In the genomic region with DNA sequence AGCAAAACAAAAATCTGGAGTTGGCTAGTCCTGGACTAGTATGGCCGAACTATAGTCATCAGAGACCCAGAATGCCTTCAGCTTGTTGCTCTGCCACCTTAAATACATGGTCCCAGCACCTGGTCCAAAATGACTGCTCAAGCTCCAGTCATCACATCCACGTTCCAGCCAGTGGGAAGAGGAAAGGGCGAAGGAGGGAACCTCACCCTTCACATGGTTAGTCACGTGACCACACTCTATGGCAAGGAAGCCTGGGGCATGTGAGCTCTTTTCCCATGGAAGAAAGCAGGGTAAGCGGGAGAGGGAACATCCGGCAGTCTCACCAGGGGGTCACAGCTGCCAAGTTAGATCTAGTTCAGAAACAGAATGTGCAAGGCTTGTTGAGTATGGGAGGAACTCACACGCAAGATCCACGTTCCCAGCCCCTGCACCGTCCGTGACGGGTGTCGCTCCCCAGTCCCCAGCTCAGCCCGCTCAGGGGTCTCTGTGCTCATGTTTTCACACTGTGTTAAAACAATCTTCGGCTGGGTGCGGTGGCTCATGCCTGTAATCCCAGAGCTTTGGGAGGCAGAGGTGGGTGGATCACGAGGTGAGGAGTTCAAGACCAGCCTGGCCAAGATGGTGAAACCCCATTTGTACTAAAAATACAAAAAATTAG, we compare ENCODE assay signal across 2 cellular contexts.
TF ChIP-seq lines count a peak whose summit lies in the region.

No MANE protein-coding gene starts in this region.

TF ChIP-seq in Ishikawa, 13 proteins besides CTCF, POLR2A, EP300 and RAD21:
- no peak for TF ChIP-seq NFIC (IDR thresholded peaks at IDR 0.05)
- no peak for TF ChIP-seq TAF1 (IDR thresholded peaks at IDR 0.05; ENCODE audit: low read depth)
- TF ChIP-seq, protein P1, sequence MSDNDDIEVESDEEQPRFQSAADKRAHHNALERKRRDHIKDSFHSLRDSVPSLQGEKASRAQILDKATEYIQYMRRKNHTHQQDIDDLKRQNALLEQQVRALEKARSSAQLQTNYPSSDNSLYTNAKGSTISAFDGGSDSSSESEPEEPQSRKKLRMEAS (IDR thresholded peaks at IDR 0.05), result 0 out of 2 replicates have a peak, but pooled peaks have one; percentile 34
- no peak for TF ChIP-seq CREB1 (IDR thresholded peaks at IDR 0.05; ENCODE audit: low read depth)
- TF ChIP-seq, protein P2, sequence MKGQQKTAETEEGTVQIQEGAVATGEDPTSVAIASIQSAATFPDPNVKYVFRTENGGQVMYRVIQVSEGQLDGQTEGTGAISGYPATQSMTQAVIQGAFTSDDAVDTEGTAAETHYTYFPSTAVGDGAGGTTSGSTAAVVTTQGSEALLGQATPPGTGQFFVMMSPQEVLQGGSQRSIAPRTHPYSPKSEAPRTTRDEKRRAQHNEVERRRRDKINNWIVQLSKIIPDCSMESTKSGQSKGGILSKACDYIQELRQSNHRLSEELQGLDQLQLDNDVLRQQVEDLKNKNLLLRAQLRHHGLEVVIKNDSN (IDR thresholded peaks at IDR 0.05), result peak; percentile 72

TF ChIP-seq in K562, 482 proteins besides CTCF, POLR2A, EP300 and RAD21 (continues in another document):
- TF ChIP-seq, protein P3, sequence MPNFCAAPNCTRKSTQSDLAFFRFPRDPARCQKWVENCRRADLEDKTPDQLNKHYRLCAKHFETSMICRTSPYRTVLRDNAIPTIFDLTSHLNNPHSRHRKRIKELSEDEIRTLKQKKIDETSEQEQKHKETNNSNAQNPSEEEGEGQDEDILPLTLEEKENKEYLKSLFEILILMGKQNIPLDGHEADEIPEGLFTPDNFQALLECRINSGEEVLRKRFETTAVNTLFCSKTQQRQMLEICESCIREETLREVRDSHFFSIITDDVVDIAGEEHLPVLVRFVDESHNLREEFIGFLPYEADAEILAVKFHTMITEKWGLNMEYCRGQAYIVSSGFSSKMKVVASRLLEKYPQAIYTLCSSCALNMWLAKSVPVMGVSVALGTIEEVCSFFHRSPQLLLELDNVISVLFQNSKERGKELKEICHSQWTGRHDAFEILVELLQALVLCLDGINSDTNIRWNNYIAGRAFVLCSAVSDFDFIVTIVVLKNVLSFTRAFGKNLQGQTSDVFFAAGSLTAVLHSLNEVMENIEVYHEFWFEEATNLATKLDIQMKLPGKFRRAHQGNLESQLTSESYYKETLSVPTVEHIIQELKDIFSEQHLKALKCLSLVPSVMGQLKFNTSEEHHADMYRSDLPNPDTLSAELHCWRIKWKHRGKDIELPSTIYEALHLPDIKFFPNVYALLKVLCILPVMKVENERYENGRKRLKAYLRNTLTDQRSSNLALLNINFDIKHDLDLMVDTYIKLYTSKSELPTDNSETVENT (CRISPR knock-in tag; IDR thresholded peaks at IDR 0.05), result no peak
- TF ChIP-seq, protein P4, sequence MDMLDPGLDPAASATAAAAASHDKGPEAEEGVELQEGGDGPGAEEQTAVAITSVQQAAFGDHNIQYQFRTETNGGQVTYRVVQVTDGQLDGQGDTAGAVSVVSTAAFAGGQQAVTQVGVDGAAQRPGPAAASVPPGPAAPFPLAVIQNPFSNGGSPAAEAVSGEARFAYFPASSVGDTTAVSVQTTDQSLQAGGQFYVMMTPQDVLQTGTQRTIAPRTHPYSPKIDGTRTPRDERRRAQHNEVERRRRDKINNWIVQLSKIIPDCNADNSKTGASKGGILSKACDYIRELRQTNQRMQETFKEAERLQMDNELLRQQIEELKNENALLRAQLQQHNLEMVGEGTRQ (CRISPR knock-in tag; IDR thresholded peaks at IDR 0.05), result peak; percentile 64
- TF ChIP-seq, protein P5, sequence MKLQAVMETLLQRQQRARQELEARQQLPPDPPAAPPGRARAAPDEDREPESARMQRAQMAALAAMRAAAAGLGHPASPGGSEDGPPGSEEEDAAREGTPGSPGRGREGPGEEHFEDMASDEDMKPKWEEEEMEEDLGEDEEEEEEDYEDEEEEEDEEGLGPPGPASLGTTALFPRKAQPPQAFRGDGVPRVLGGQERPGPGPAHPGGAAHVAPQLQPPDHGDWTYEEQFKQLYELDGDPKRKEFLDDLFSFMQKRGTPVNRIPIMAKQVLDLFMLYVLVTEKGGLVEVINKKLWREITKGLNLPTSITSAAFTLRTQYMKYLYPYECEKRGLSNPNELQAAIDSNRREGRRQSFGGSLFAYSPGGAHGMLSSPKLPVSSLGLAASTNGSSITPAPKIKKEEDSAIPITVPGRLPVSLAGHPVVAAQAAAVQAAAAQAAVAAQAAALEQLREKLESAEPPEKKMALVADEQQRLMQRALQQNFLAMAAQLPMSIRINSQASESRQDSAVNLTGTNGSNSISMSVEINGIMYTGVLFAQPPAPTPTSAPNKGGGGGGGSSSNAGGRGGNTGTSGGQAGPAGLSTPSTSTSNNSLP (IDR thresholded peaks at IDR 0.05; ENCODE audit: borderline replicate concordance, low read depth, low read length), result no peak
- TF ChIP-seq, protein P6, sequence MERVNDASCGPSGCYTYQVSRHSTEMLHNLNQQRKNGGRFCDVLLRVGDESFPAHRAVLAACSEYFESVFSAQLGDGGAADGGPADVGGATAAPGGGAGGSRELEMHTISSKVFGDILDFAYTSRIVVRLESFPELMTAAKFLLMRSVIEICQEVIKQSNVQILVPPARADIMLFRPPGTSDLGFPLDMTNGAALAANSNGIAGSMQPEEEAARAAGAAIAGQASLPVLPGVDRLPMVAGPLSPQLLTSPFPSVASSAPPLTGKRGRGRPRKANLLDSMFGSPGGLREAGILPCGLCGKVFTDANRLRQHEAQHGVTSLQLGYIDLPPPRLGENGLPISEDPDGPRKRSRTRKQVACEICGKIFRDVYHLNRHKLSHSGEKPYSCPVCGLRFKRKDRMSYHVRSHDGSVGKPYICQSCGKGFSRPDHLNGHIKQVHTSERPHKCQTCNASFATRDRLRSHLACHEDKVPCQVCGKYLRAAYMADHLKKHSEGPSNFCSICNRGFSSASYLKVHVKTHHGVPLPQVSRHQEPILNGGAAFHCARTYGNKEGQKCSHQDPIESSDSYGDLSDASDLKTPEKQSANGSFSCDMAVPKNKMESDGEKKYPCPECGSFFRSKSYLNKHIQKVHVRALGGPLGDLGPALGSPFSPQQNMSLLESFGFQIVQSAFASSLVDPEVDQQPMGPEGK (CRISPR knock-in tag; IDR thresholded peaks at IDR 0.05; ENCODE audit: borderline replicate concordance), result no peak
- no peak for TF ChIP-seq EGR1 (conservative IDR thresholded peaks at IDR 0.05)
- TF ChIP-seq, protein P7, sequence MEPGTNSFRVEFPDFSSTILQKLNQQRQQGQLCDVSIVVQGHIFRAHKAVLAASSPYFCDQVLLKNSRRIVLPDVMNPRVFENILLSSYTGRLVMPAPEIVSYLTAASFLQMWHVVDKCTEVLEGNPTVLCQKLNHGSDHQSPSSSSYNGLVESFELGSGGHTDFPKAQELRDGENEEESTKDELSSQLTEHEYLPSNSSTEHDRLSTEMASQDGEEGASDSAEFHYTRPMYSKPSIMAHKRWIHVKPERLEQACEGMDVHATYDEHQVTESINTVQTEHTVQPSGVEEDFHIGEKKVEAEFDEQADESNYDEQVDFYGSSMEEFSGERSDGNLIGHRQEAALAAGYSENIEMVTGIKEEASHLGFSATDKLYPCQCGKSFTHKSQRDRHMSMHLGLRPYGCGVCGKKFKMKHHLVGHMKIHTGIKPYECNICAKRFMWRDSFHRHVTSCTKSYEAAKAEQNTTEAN (CRISPR knock-in tag; IDR thresholded peaks at IDR 0.05), result no peak
- TF ChIP-seq BCOR (IDR thresholded peaks at IDR 0.05), result peak; percentile 58; the same call in 1 of the 2 replicates
- TF ChIP-seq DPF2 (IDR thresholded peaks at IDR 0.05), result no peak
- no peak for TF ChIP-seq SPI1 (IDR thresholded peaks at IDR 0.05; ENCODE audit: borderline replicate concordance, low read depth, low read length)
- no peak for TF ChIP-seq COPS2 (conservative IDR thresholded peaks at IDR 0.05)
- TF ChIP-seq, protein P1 (CRISPR knock-in tag; IDR thresholded peaks at IDR 0.05), result 0 out of 2 replicates have a peak, but pooled peaks have one; percentile 11
- TF ChIP-seq SMAD4 (CRISPR knock-in tag; conservative IDR thresholded peaks at IDR 0.05), result 0 out of 2 replicates have a peak, but pooled peaks have one; percentile 16
- TF ChIP-seq, protein P8, sequence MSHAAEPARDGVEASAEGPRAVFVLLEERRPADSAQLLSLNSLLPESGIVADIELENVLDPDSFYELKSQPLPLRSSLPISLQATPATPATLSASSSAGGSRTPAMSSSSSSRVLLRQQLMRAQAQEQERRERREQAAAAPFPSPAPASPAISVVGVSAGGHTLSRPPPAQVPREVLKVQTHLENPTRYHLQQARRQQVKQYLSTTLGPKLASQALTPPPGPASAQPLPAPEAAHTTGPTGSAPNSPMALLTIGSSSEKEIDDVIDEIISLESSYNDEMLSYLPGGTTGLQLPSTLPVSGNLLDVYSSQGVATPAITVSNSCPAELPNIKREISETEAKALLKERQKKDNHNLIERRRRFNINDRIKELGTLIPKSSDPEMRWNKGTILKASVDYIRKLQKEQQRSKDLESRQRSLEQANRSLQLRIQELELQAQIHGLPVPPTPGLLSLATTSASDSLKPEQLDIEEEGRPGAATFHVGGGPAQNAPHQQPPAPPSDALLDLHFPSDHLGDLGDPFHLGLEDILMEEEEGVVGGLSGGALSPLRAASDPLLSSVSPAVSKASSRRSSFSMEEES (CRISPR knock-in tag; IDR thresholded peaks at IDR 0.05), result peak; percentile 84
- TF ChIP-seq, protein P9, sequence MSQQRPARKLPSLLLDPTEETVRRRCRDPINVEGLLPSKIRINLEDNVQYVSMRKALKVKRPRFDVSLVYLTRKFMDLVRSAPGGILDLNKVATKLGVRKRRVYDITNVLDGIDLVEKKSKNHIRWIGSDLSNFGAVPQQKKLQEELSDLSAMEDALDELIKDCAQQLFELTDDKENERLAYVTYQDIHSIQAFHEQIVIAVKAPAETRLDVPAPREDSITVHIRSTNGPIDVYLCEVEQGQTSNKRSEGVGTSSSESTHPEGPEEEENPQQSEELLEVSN (IDR thresholded peaks at IDR 0.05; ENCODE audit: borderline replicate concordance in 1 of 2, extremely low read depth in 1 of 2, insufficient read depth in 1 of 2, insufficient read length in 1 of 2, low read depth in 1 of 2, low read length in 1 of 2, poor library complexity in 1 of 2, severe bottlenecking in 1 of 2), result peak in 1 of 2 experiments; percentile 70
- no peak for TF ChIP-seq HNRNPUL1 (IDR thresholded peaks at IDR 0.05; ENCODE audit: low read length)
- no peak for TF ChIP-seq FOXA3 (CRISPR knock-in tag; conservative IDR thresholded peaks at IDR 0.05 in 1 of 2, IDR thresholded peaks at IDR 0.05 in 1 of 2)
- TF ChIP-seq KAT2B (IDR thresholded peaks at IDR 0.05; ENCODE audit: low read depth, low read length), result no peak
- TF ChIP-seq ZNF583 (CRISPR knock-in tag; IDR thresholded peaks at IDR 0.05), result no peak
- no peak for TF ChIP-seq NFIC (IDR thresholded peaks at IDR 0.05)
- no peak for TF ChIP-seq PML (IDR thresholded peaks at IDR 0.05; ENCODE audit: low read length)
- peak; percentile 40; the same call in 1 of the 2 replicates for TF ChIP-seq MECOM (CRISPR knock-in tag; IDR thresholded peaks at IDR 0.05)
- TF ChIP-seq, protein P10, sequence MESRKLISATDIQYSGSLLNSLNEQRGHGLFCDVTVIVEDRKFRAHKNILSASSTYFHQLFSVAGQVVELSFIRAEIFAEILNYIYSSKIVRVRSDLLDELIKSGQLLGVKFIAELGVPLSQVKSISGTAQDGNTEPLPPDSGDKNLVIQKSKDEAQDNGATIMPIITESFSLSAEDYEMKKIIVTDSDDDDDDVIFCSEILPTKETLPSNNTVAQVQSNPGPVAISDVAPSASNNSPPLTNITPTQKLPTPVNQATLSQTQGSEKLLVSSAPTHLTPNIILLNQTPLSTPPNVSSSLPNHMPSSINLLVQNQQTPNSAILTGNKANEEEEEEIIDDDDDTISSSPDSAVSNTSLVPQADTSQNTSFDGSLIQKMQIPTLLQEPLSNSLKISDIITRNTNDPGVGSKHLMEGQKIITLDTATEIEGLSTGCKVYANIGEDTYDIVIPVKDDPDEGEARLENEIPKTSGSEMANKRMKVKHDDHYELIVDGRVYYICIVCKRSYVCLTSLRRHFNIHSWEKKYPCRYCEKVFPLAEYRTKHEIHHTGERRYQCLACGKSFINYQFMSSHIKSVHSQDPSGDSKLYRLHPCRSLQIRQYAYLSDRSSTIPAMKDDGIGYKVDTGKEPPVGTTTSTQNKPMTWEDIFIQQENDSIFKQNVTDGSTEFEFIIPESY (CRISPR knock-in tag; IDR thresholded peaks at IDR 0.05), result no peak
- no peak for TF ChIP-seq CHD2 (IDR thresholded peaks at IDR 0.05; ENCODE audit: low read depth, low read length)
- TF ChIP-seq STAG1 (CRISPR knock-in tag; IDR thresholded peaks at IDR 0.05; ENCODE audit: borderline replicate concordance), result no peak
- no peak for TF ChIP-seq PHF8 (IDR thresholded peaks at IDR 0.05; ENCODE audit: borderline replicate concordance, low read length)
- TF ChIP-seq SMC3 (conservative IDR thresholded peaks at IDR 0.05; ENCODE audit: insufficient read depth, low read depth, low read length), result no peak
- no peak for TF ChIP-seq RBBP5 (IDR thresholded peaks at IDR 0.05; ENCODE audit: borderline replicate concordance, insufficient read depth, low read length, poor library complexity, severe bottlenecking)
- TF ChIP-seq MAZ (CRISPR knock-in tag; conservative IDR thresholded peaks at IDR 0.05 in 1 of 2, IDR thresholded peaks at IDR 0.05 in 1 of 2), result no peak
- TF ChIP-seq HSF4 (CRISPR knock-in tag; IDR thresholded peaks at IDR 0.05; ENCODE audit: borderline replicate concordance), result no peak
- TF ChIP-seq, protein P11, sequence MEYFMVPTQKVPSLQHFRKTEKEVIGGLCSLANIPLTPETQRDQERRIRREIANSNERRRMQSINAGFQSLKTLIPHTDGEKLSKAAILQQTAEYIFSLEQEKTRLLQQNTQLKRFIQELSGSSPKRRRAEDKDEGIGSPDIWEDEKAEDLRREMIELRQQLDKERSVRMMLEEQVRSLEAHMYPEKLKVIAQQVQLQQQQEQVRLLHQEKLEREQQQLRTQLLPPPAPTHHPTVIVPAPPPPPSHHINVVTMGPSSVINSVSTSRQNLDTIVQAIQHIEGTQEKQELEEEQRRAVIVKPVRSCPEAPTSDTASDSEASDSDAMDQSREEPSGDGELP (CRISPR knock-in tag; IDR thresholded peaks at IDR 0.05; ENCODE audit: borderline replicate concordance), result no peak
- peak; percentile 94 for TF ChIP-seq HLTF (IDR thresholded peaks at IDR 0.05)
- TF ChIP-seq RAD51 (IDR thresholded peaks at IDR 0.05; ENCODE audit: borderline replicate concordance, low read depth), result peak; percentile 84
- TF ChIP-seq TOE1 (IDR thresholded peaks at IDR 0.05; ENCODE audit: borderline replicate concordance), result peak; percentile 78
- no peak for TF ChIP-seq TOE1 (CRISPR knock-in tag; IDR thresholded peaks at IDR 0.05; ENCODE audit: borderline replicate concordance, low read depth)
- TF ChIP-seq RBM25 (IDR thresholded peaks at IDR 0.05; ENCODE audit: low read depth, low read length, severe bottlenecking), result peak; percentile 35
- TF ChIP-seq SREBF2 (CRISPR knock-in tag; IDR thresholded peaks at IDR 0.05), result no peak
- TF ChIP-seq SETDB1 (IDR thresholded peaks at IDR 0.05; ENCODE audit: low read length), result no peak
- no peak for TF ChIP-seq POLR3A (IDR thresholded peaks at IDR 0.05; ENCODE audit: borderline replicate concordance, extremely low read depth, insufficient read depth, insufficient read length)
- TF ChIP-seq SNRNP70 (optimal IDR thresholded peaks at IDR 0.05; ENCODE audit: low read depth, low read length), result no peak
- TF ChIP-seq, protein P2 (CRISPR knock-in tag; IDR thresholded peaks at IDR 0.05), result peak; percentile 71
- TF ChIP-seq SMARCA5 (IDR thresholded peaks at IDR 0.05), result peak; percentile 50; the same call in 1 of the 2 replicates
- peak; percentile 53; the same call in 1 of the 2 replicates for TF ChIP-seq CBFA2T2 (conservative IDR thresholded peaks at IDR 0.05)
